ENCODE assay signal across 9 cellular contexts in genomic region chr12:10243803-10244520, GRCh38. TPM values are rescaled to one million over a fixed set of nuclear protein-coding genes. Genes with fewer than 3 reads are reported as not detected.
DNase-seq lines count a peak whose midpoint lies in the region; ATAC-seq and TF ChIP-seq lines count a peak whose summit lies in the region.
"Had no signal": no experiment of that assay in that cellular context is flagged by ENCODE, and none has a peak within 500 bp of the region (broad histone marks: within the 10 kb centered on the region; RNA-seq: fewer than 3 reads in every experiment).

No MANE protein-coding gene starts in this region.

- peaks cover 65% of the 10 kb centered on the region for H3K27me3 ChIP-seq in MM.1S (replicated peaks; ENCODE audit: insufficient read depth, low read length)
- H3K27me3 ChIP-seq in thyroid gland = no peaks in the 10 kb centered on the region
- H3K27me3 ChIP-seq in H7 (ENCODE audit: control insufficient read depth, insufficient read depth, low read length) = no peaks in the 10 kb centered on the region

- H3K9me3 ChIP-seq in MM.1S (replicated peaks; ENCODE audit: insufficient read depth, low read length) = no peaks in the 10 kb centered on the region
- H3K9me3 ChIP-seq in thyroid gland = no peaks in the 10 kb centered on the region

- H3K9me2 ChIP-seq in MM.1S (replicated peaks; ENCODE audit: insufficient read depth, low read length) = no peaks in the 10 kb centered on the region

- H3K27ac Mint-ChIP-seq in HFFc6 (peak overlapping the region; percentile 50; the same call in 1 of the 2 replicates), memory B cell (no peak overlapping the region), mesothelial cell of epicardium (no peak overlapping the region)

- H3K4me3 Mint-ChIP-seq in HFFc6 = peak overlapping the region; percentile 80; the same call in 1 of the 2 replicates
- H3K4me3 Mint-ChIP-seq in memory B cell = peak overlapping the region; percentile 54
- H3K4me3 Mint-ChIP-seq in mesothelial cell of epicardium = no peak overlapping the region

- DNase-seq in HFFc6 (no peak), MM.1S (peak; percentile 89), memory B cell (ENCODE audit: low spot score in 2 of 2) (no peak), mesothelial cell of epicardium (ENCODE audit: low spot score in 2 of 2, unreplicated experiment in 2 of 2) (no peak), thyroid gland (no peak), foreskin melanocyte (no peak), H7 (no peak)
- DNase-seq: activated gamma-delta T cell had no signal

- H3K27ac ChIP-seq in MM.1S (ENCODE audit: low read length) (no peak overlapping the region), thyroid gland (no peak overlapping the region)

- peaks cover 5% of the 10 kb centered on the region; the same call in 1 of the 2 replicates for H3F3A ChIP-seq in MM.1S (ENCODE audit: insufficient read depth, low read length)

- no peak overlapping the region for H2AFZ ChIP-seq in MM.1S (ENCODE audit: low read length)

- no peak for TF ChIP-seq CTCF in HFFc6 (IDR thresholded peaks at IDR 0.05)
- no peak for TF ChIP-seq CTCF in MM.1S (IDR thresholded peaks at IDR 0.05; ENCODE audit: low read length)
- no peak for TF ChIP-seq CTCF in mesothelial cell of epicardium (IDR thresholded peaks at IDR 0.05; ENCODE audit: unreplicated experiment)
- no peak for TF ChIP-seq CTCF in thyroid gland (IDR thresholded peaks at IDR 0.05)

- H3K4me2 ChIP-seq in MM.1S (ENCODE audit: low read depth, low read length) = peak overlapping the region; percentile 61

- 87 to 89% methylated on average over 12 of the region's 12 CpGs for WGBS in thyroid gland, 2 donors

- H3K4me1 ChIP-seq in MM.1S (ENCODE audit: low read length) (peaks cover 14% of the 10 kb centered on the region), thyroid gland (no peaks in the 10 kb centered on the region)

- H3K36me3 Mint-ChIP-seq in HFFc6 (ENCODE audit: low read depth) (no peaks in the 10 kb centered on the region), memory B cell (no peaks in the 10 kb centered on the region), mesothelial cell of epicardium (no peaks in the 10 kb centered on the region)

- TF ChIP-seq POLR2A in thyroid gland (IDR thresholded peaks at IDR 0.05) = no peak

- ATAC-seq in GM18858 (IDR thresholded peaks at IDR 0.05; ENCODE audit: unreplicated experiment) (peak; percentile 80), memory B cell (ENCODE audit: low read depth) (peak; percentile 41)

- H3K4me1 Mint-ChIP-seq in HFFc6 (ENCODE audit: low read depth) (peaks cover 23% of the 10 kb centered on the region), memory B cell (peaks cover 9% of the 10 kb centered on the region), mesothelial cell of epicardium (no peaks in the 10 kb centered on the region)

- H3K9me3 Mint-ChIP-seq in HFFc6 = no peaks in the 10 kb centered on the region
- no peaks in the 10 kb centered on the region for H3K9me3 Mint-ChIP-seq in memory B cell
- no peaks in the 10 kb centered on the region for H3K9me3 Mint-ChIP-seq in mesothelial cell of epicardium

- intact Hi-C loops in thyroid gland (cut with DNase I) = no loop called here

- H3K36me3 ChIP-seq in MM.1S (replicated peaks; ENCODE audit: insufficient read depth, low read length) = no peaks in the 10 kb centered on the region
- no peaks in the 10 kb centered on the region for H3K36me3 ChIP-seq in thyroid gland
- no peaks in the 10 kb centered on the region for H3K36me3 ChIP-seq in H7 (replicated peaks; ENCODE audit: control insufficient read depth, insufficient read depth, low read length)

- H3K79me2 ChIP-seq in MM.1S (ENCODE audit: low read length) = no peaks in the 10 kb centered on the region

- H4K20me1 ChIP-seq in MM.1S (ENCODE audit: insufficient read depth, low read length) = no peaks in the 10 kb centered on the region

- H3K27me3 Mint-ChIP-seq in HFFc6 (ENCODE audit: insufficient read depth) (peaks cover 2% of the 10 kb centered on the region), memory B cell (peaks cover 11% of the 10 kb centered on the region), mesothelial cell of epicardium (ENCODE audit: low read depth) (no peaks in the 10 kb centered on the region)

- H3K9ac ChIP-seq in MM.1S (ENCODE audit: low read length) = no peak overlapping the region

- H3K4me3 ChIP-seq in MM.1S (ENCODE audit: low read length) (no peak overlapping the region; the same call in 1 of the 2 replicates), thyroid gland (replicated peaks in 1 of 3) (no peak overlapping the region), H7 (ENCODE audit: insufficient read depth, low read depth, low read length) (no peak overlapping the region)

RNA-seq across cellular contexts. Expression of gene GABARAPL1, which starts 31.3 kb away (rescaled TPM):
- 100 to 1,000 TPM; 152 to 231 (median 162) TPM for total RNA-seq in HFFc6 (2021; fragmentation: NEBNext Ultra II Directional; extraction: Animal tissue kit (Norgen Biotek cat#: 25700))
- total RNA-seq in mesothelial cell of epicardium (100 to 105 TPM (median 104 TPM) in 3 replicates), thyroid gland (100 to 1,000 TPM; 115 to 216 (median 148) TPM)
- 98.7 and 118 TPM in 2 replicates for total RNA-seq in H7 (2014; rRNA removed; shearing (Covaris generic))
